In genomic region chr14:96614528-96614927, GRCh38 we compare ENCODE assay signal across 18 cellular contexts.
A peak's percentile ranks its signal among the peaks of the same experiment; 100 is the strongest.
DNase-seq lines count a peak whose midpoint lies in the region; ATAC-seq, FAIRE-seq and TF ChIP-seq lines count a peak whose summit lies in the region.
"Had no signal": no experiment of that assay in that cellular context is flagged by ENCODE, and none has a peak within 500 bp of the region (broad histone marks: within the 10 kb centered on the region; RNA-seq: fewer than 3 reads in every experiment).

No MANE protein-coding gene starts in this region.

- no peak for FAIRE-seq in D721Med (lab: Jason Lieb, UNC)
- FAIRE-seq: frontal cortex, GM19239 had no signal

- CTCF ChIA-PET in WTC11 (lab: Charles Lee) = no interaction called here

- H3K4me3 ChIP-seq in kidney epithelial cell (ENCODE audit: low read depth, low read length) = peak overlapping the region; percentile 7
- H3K4me3 ChIP-seq: spleen, transverse colon had no signal

- DNase-seq in D721Med (ENCODE audit: insufficient read length, low spot score) (peak; percentile 46), NCI-H1417 (lab: John Stamatoyannopoulos, UW) (peak; percentile 67 to 91 (median 77)), NCI-H69 (lab: John Stamatoyannopoulos, UW) (peak; percentile 89), kidney epithelial cell (ENCODE audit: low read depth) (no peak), foreskin melanocyte (no peak), WTC11 (ENCODE audit: low spot score) (no peak), medulla oblongata (ENCODE audit: extremely low spot score) (no peak)
- DNase-seq in stimulated activated naive B cell treated with anti-CD40 and anti-IgM and Interleukin-4, amounts not matched to agents 10 μg/mL and 1 μg/mL and 100 μg/mL, for 72 hours = no peak
- DNase-seq: activated CD4-positive, alpha-beta T cell treated with anti-CD3 and anti-CD28 coated beads for 36 hours; activated gamma-delta T cell treated with Interleukin-2 at 50 U/mL for 16 hours; DMS79; HFFc6; left colon; spleen; transverse colon had no signal

- peaks cover 10% of the 10 kb centered on the region for H3K4me1 Mint-ChIP-seq in WTC11
- H3K4me1 Mint-ChIP-seq in stimulated activated naive B cell treated with anti-CD40 and anti-IgM and Interleukin-4, amounts not matched to agents 10 μg/mL and 1 μg/mL and 100 μg/mL, for 72 hours = peaks cover 0 to 2% of the 10 kb centered on the region in 2 donors
- H3K4me1 Mint-ChIP-seq: activated CD4-positive, alpha-beta T cell treated with anti-CD3 and anti-CD28 coated beads for 36 hours; stimulated activated effector memory CD8-positive, alpha-beta T cell treated with anti-CD3 and anti-CD28 coated beads, Interleukin-12 subunit alpha, Interleukin-12 subunit beta, amount 100 ng/mL, for 72 hours had no signal

- H3K36me3 Mint-ChIP-seq in WTC11 = no peaks in the 10 kb centered on the region; the same call in 1 of the 2 replicates
- H3K36me3 Mint-ChIP-seq in stimulated activated naive B cell treated with anti-CD40 and anti-IgM and Interleukin-4, amounts not matched to agents 10 μg/mL and 1 μg/mL and 100 μg/mL, for 72 hours = no peaks in the 10 kb centered on the region
- H3K36me3 Mint-ChIP-seq: stimulated activated effector memory CD8-positive, alpha-beta T cell treated with anti-CD3 and anti-CD28 coated beads, Interleukin-12 subunit alpha, Interleukin-12 subunit beta, amount 100 ng/mL, for 72 hours had no signal

- no peak for ATAC-seq in WTC11
- no peak for ATAC-seq in stimulated activated naive B cell treated with anti-CD40 and anti-IgM and Interleukin-4, amounts not matched to agents 10 μg/mL and 1 μg/mL and 100 μg/mL, for 72 hours (replicated peaks)
- ATAC-seq: activated CD4-positive, alpha-beta T cell treated with anti-CD3 and anti-CD28 coated beads for 36 hours; left colon; stimulated activated effector memory CD8-positive, alpha-beta T cell treated with anti-CD3 and anti-CD28 coated beads, Interleukin-12 subunit alpha, Interleukin-12 subunit beta, amount 100 ng/mL, for 72 hours had no signal

- peaks cover 7% of the 10 kb centered on the region; the same call in 1 of the 2 replicates for H3K27me3 Mint-ChIP-seq in WTC11 (ENCODE audit: low read depth)
- peaks cover 35 to 43% of the 10 kb centered on the region in 2 donors for H3K27me3 Mint-ChIP-seq in stimulated activated naive B cell treated with anti-CD40 and anti-IgM and Interleukin-4, amounts not matched to agents 10 μg/mL and 1 μg/mL and 100 μg/mL, for 72 hours

- H3K27ac Mint-ChIP-seq in WTC11 = no peak overlapping the region
- H3K27ac Mint-ChIP-seq in stimulated activated naive B cell treated with anti-CD40 and anti-IgM and Interleukin-4, amounts not matched to agents 10 μg/mL and 1 μg/mL and 100 μg/mL, for 72 hours = no peak overlapping the region
- H3K27ac Mint-ChIP-seq: activated CD4-positive, alpha-beta T cell treated with anti-CD3 and anti-CD28 coated beads for 36 hours; HFFc6; stimulated activated effector memory CD8-positive, alpha-beta T cell treated with anti-CD3 and anti-CD28 coated beads, Interleukin-12 subunit alpha, Interleukin-12 subunit beta, amount 100 ng/mL, for 72 hours had no signal

- no peaks in the 10 kb centered on the region for H3K36me3 ChIP-seq in kidney epithelial cell (ENCODE audit: control insufficient read depth, insufficient read depth, low read length)
- H3K36me3 ChIP-seq: spleen, transverse colon had no signal

- no peak for TF ChIP-seq CTCF in D721Med (IDR thresholded peaks at IDR 0.05; ENCODE audit: insufficient read depth, missing control alignments)
- TF ChIP-seq CTCF in kidney epithelial cell (IDR thresholded peaks at IDR 0.05; ENCODE audit: insufficient read depth, low read length, poor library complexity, severe bottlenecking) = no peak
- no peak for TF ChIP-seq CTCF in WTC11 (IDR thresholded peaks at IDR 0.05)

- no peak overlapping the region for H3K4me3 Mint-ChIP-seq in WTC11
- H3K4me3 Mint-ChIP-seq in stimulated activated naive B cell treated with anti-CD40 and anti-IgM and Interleukin-4, amounts not matched to agents 10 μg/mL and 1 μg/mL and 100 μg/mL, for 72 hours = no peak overlapping the region
- H3K4me3 Mint-ChIP-seq: activated CD4-positive, alpha-beta T cell treated with anti-CD3 and anti-CD28 coated beads for 36 hours; HFFc6; stimulated activated effector memory CD8-positive, alpha-beta T cell treated with anti-CD3 and anti-CD28 coated beads, Interleukin-12 subunit alpha, Interleukin-12 subunit beta, amount 100 ng/mL, for 72 hours had no signal

- POLR2A ChIA-PET in WTC11 (lab: Charles Lee) = no interaction called here

- H3K27me3 ChIP-seq in kidney epithelial cell (ENCODE audit: control insufficient read depth, insufficient read depth, low read length) = peaks cover 30% of the 10 kb centered on the region

- peaks cover 14% of the 10 kb centered on the region for H3K9me3 Mint-ChIP-seq in WTC11
- H3K9me3 Mint-ChIP-seq in stimulated activated naive B cell treated with anti-CD40 and anti-IgM and Interleukin-4, amounts not matched to agents 10 μg/mL and 1 μg/mL and 100 μg/mL, for 72 hours = peaks cover 0 to 1% of the 10 kb centered on the region in 2 donors
- H3K9me3 Mint-ChIP-seq: stimulated activated effector memory CD8-positive, alpha-beta T cell treated with anti-CD3 and anti-CD28 coated beads, Interleukin-12 subunit alpha, Interleukin-12 subunit beta, amount 100 ng/mL, for 72 hours had no signal

TF ChIP-seq in WTC11, 78 proteins besides CTCF, POLR2A, EP300 and RAD21 (continues in another document):
- TF ChIP-seq ZBTB43 (CRISPR knock-in tag; IDR thresholded peaks at IDR 0.05) = no peak
- no peak for TF ChIP-seq HMGA2 (CRISPR knock-in tag; IDR thresholded peaks at IDR 0.05)
- no peak for TF ChIP-seq JAZF1 (CRISPR knock-in tag; IDR thresholded peaks at IDR 0.05)
- TF ChIP-seq NFATC4 (CRISPR knock-in tag; IDR thresholded peaks at IDR 0.05) = no peak
- TF ChIP-seq, protein P1, sequence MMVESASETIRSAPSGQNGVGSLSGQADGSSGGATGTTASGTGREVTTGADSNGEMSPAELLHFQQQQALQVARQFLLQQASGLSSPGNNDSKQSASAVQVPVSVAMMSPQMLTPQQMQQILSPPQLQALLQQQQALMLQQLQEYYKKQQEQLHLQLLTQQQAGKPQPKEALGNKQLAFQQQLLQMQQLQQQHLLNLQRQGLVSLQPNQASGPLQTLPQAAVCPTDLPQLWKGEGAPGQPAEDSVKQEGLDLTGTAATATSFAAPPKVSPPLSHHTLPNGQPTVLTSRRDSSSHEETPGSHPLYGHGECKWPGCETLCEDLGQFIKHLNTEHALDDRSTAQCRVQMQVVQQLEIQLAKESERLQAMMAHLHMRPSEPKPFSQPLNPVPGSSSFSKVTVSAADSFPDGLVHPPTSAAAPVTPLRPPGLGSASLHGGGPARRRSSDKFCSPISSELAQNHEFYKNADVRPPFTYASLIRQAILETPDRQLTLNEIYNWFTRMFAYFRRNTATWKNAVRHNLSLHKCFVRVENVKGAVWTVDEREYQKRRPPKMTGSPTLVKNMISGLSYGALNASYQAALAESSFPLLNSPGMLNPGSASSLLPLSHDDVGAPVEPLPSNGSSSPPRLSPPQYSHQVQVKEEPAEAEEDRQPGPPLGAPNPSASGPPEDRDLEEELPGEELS (CRISPR knock-in tag; IDR thresholded peaks at IDR 0.05) = no peak
- no peak for TF ChIP-seq NFE2L1 (CRISPR knock-in tag; IDR thresholded peaks at IDR 0.05)
- no peak for TF ChIP-seq FOXP1 (CRISPR knock-in tag; IDR thresholded peaks at IDR 0.05; ENCODE audit: borderline replicate concordance)
- TF ChIP-seq STAT6 (CRISPR knock-in tag; conservative IDR thresholded peaks at IDR 0.05; ENCODE audit: low read depth) = no peak

Comparison
In these comparisons a context has a peak if more than half of its experiments do, and no peak if none do; other contexts are left out.
1. DNase-seq: peak in D721Med (single experiment), NCI-H1417 (3 of 3) and NCI-H69 (single experiment); none in kidney epithelial cell (single experiment), foreskin melanocyte (single experiment), WTC11 (single experiment), medulla oblongata (single experiment) and stimulated activated naive B cell treated with anti-CD40 and anti-IgM and Interleukin-4, amounts not matched to agents 10 μg/mL and 1 μg/mL and 100 μg/mL, for 72 hours (single experiment).